ENCODE assay signal across 22 cellular contexts in genomic region chr10:133144771-133145170, GRCh38. TPM values are rescaled to one million over a fixed set of nuclear protein-coding genes. Genes with fewer than 3 reads are reported as not detected.
"Had no signal": no experiment of that assay in that cellular context is flagged by ENCODE, and none has a peak within 500 bp of the region (broad histone marks: within the 10 kb centered on the region; RNA-seq: fewer than 3 reads in every experiment).

No MANE protein-coding gene starts in this region.

- H3K4me3 Mint-ChIP-seq: activated naive CD8-positive, alpha-beta T cell treated with anti-CD3 and anti-CD28 coated beads, Interleukin-2, amount 10 ng/mL, durations not matched to agents 7 days and 5 days had no signal

- H3K27ac Mint-ChIP-seq: activated naive CD8-positive, alpha-beta T cell treated with anti-CD3 and anti-CD28 coated beads, Interleukin-2, amount 10 ng/mL, durations not matched to agents 7 days and 5 days; memory B cell; stimulated activated naive B cell treated with anti-CD40 and anti-IgM and Interleukin-4, amounts not matched to agents 10 μg/mL and 1 μg/mL and 100 μg/mL, for 72 hours had no signal

- DNase-seq: activated CD4-positive, alpha-beta T cell treated with anti-CD3 and anti-CD28 coated beads for 1 hour; activated CD4-positive, alpha-beta T cell treated with anti-CD3 and anti-CD28 coated beads, Interleukin-2, amount 50 U/mL, for 48 hours; activated naive CD4-positive, alpha-beta T cell treated with Interleukin-2 at 50 U/mL for 16 hours; activated naive CD8-positive, alpha-beta T cell treated with anti-CD3 and anti-CD28 coated beads, Interleukin-2, amount 10 ng/mL, durations not matched to agents 7 days and 5 days; central memory CD4-positive, alpha-beta T cell; heart right ventricle; kidney glomerular epithelial cell; left ventricle myocardium superior; naive B cell; spleen; stimulated activated CD4-positive, alpha-beta T cell treated with anti-CD3 and anti-CD28 coated beads, Interleukin-4, amount 100 ng/mL, for 4 hours; stimulated activated naive B cell treated with anti-CD40 and anti-IgM and Interleukin-4, amounts not matched to agents 10 μg/mL and 1 μg/mL and 100 μg/mL, for 72 hours; T-helper 2 cell had no signal

- H3K36me3 Mint-ChIP-seq: activated naive CD8-positive, alpha-beta T cell treated with anti-CD3 and anti-CD28 coated beads, Interleukin-2, amount 10 ng/mL, durations not matched to agents 7 days and 5 days had no signal

- H3K27ac ChIP-seq: body of pancreas, coronary artery, esophagus muscularis mucosa, gastroesophageal sphincter, heart right ventricle, spleen, VCaP had no signal

- H3K9me3 ChIP-seq: mucosa of descending colon had no signal

- ATAC-seq: body of pancreas, gastroesophageal sphincter had no signal

- H3K4me3 ChIP-seq: body of pancreas, esophagus muscularis mucosa, gastroesophageal sphincter, heart right ventricle, mucosa of descending colon had no signal

- H3K36me3 ChIP-seq: esophagus muscularis mucosa, gastroesophageal sphincter, heart right ventricle, spleen had no signal

- H3K4me1 ChIP-seq: body of pancreas, esophagus muscularis mucosa, gastroesophageal sphincter, spleen had no signal

RNA-seq across cellular contexts. Expression of gene KNDC1, which starts 15.2 kb away (rescaled TPM):
- total RNA-seq: endothelial cell of umbilical vein had no signal
- polyA plus RNA-seq: endothelial cell of umbilical vein had no signal

RNA-seq across cellular contexts. Expression of gene ADGRA1, which starts 57.0 kb away (rescaled TPM):
- total RNA-seq: activated naive CD8-positive, alpha-beta T cell treated with anti-CD3 and anti-CD28 coated beads, Interleukin-2, amount 10 ng/mL, durations not matched to agents 7 days and 5 days; endothelial cell of umbilical vein; left ventricle myocardium superior; renal cortical epithelial cell had no signal
- polyA plus RNA-seq: endothelial cell of umbilical vein had no signal
